Comparison of ENCODE assay signal across 8 cellular contexts in the genomic region with DNA sequence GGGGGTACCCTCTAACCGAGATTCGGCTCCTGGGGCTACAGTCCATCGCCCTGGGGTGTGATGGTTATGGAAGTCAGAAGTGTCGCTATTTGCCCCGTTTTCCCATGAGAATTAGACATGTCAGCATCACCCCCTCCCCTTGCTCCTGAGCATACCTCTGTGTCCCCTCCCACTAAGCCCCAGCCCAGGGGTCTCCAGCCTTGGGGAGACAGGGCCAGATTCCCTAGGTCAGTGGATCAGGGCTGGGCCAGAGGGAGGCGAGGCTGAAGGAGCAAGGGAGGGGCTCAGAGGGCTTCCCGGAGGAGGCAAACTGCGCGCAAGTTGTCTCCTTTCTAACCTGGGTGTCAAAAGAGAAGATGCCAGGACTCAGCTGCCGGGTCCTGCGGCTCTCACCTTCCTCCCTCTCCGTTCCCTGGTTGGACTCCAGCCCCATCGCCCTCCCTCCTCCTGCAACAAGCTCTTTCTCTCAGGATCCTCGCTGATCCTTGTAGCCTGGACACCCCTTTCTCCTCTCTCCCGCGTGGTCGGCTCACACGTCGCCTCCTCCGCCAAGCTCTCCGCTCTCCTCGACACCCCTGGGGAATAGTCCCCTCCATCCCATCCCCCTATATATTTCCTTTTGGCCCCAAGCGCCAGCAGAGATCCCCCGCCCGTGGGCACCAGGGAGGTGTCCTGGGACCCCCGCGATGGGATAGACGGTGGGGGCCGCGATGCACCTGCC. TPM values are rescaled to one million over a fixed set of nuclear protein-coding genes. Genes with fewer than 3 reads are reported as not detected.
DNase-seq lines count a peak whose midpoint lies in the region; ATAC-seq and TF ChIP-seq lines count a peak whose summit lies in the region.

No MANE protein-coding gene starts in this region.

- H3K4me1 ChIP-seq in endocrine pancreas (ENCODE audit: control insufficient read depth, insufficient read depth, low read length) (no peaks in the 10 kb centered on the region), psoas muscle (peaks cover 20% of the 10 kb centered on the region), mucosa of descending colon (ENCODE audit: low read depth) (peaks cover 26% of the 10 kb centered on the region)

- H3K36me3 ChIP-seq in GM06990 (ENCODE audit: control insufficient read depth, insufficient read depth, low read length) (no peaks in the 10 kb centered on the region), endocrine pancreas (ENCODE audit: control insufficient read depth, insufficient read depth, low read length) (no peaks in the 10 kb centered on the region), psoas muscle (ENCODE audit: insufficient read depth in 1 of 2, low read depth in 1 of 2) (no peaks in the 10 kb centered on the region), mucosa of descending colon (ENCODE audit: low read depth) (no peaks in the 10 kb centered on the region)

- DNase-seq in GM06990 (ENCODE audit: extremely low read depth, insufficient read length) (no peak), NCI-H69 (lab: John Stamatoyannopoulos, UW) (peak; percentile 54), psoas muscle (no peak), NCI-H82 (lab: John Stamatoyannopoulos, UW) (no peak), mucosa of descending colon (no peak)

- no peak overlapping the region for H3K27ac ChIP-seq in psoas muscle

- TF ChIP-seq CTCF in GM06990 (IDR thresholded peaks at IDR 0.05; ENCODE audit: insufficient read depth, low read length, poor library complexity, severe bottlenecking) (no peak), psoas muscle (IDR thresholded peaks at IDR 0.05) (no peak), mucosa of descending colon (IDR thresholded peaks at IDR 0.05) (no peak)

- intact Hi-C loops in psoas muscle (cut with DNase I) (no loop called here), mucosa of descending colon (cut with DNase I, micrococcal nuclease) (no loop called here)

- H3K27me3 ChIP-seq in GM06990 (replicated peaks; ENCODE audit: control insufficient read depth, insufficient read depth, low read length) (peaks cover 12% of the 10 kb centered on the region), endocrine pancreas (ENCODE audit: control insufficient read depth, insufficient read depth, low read length) (peaks cover 7% of the 10 kb centered on the region), psoas muscle (ENCODE audit: insufficient read depth in 3 of 3, low read length in 2 of 3) (peaks cover 0 to 86% (median 37%) of the 10 kb centered on the region in 3 donors)

- H3K9me3 ChIP-seq in endocrine pancreas (ENCODE audit: control insufficient read depth, low read length) (no peaks in the 10 kb centered on the region), psoas muscle (no peaks in the 10 kb centered on the region), mucosa of descending colon (no peaks in the 10 kb centered on the region)

- H3K9ac ChIP-seq in endocrine pancreas (ENCODE audit: control insufficient read depth, insufficient read depth, low read length), result peak overlapping the region; percentile 16

- peak in 1 of 4 donors; percentile 14 for ATAC-seq in psoas muscle
- ATAC-seq in HG02798 (IDR thresholded peaks at IDR 0.05; ENCODE audit: poor library complexity, unreplicated experiment), result no peak
- no peak for ATAC-seq in mucosa of descending colon
- ATAC-seq in GM21576 (IDR thresholded peaks at IDR 0.05; ENCODE audit: unreplicated experiment), result no peak

- 1% methylated on average over 25 to 30 of the region's 30 CpGs for whole genome bisulfite sequencing in psoas muscle, 3 donors

- H3K4me3 ChIP-seq in GM06990 (replicated peaks; ENCODE audit: low read depth, low read length) (0 out of 2 replicates have a peak overlapping the region, but pooled peaks have one; percentile 6), endocrine pancreas (ENCODE audit: control insufficient read depth, insufficient read depth, low read length) (no peak overlapping the region), psoas muscle (peak overlapping the region; percentile 56), mucosa of descending colon (no peak overlapping the region)

RNA-seq across cellular contexts. Expression of a gene that starts 0.5 kb away (rescaled TPM):
- total RNA-seq in psoas muscle, result 1 to 10 TPM in 3 of 4 donors, under 1 TPM in 1; 0.79 to 3.2 (median 2.6) TPM
- 1 to 10 TPM in 2 of 3 donors, under 1 TPM in 1; 0.85 to 4.8 (median 1.5) TPM for polyA plus RNA-seq in psoas muscle
- 10 to 100 TPM in 1 of 3 donors, 1 to 10 TPM in 1, under 1 TPM in 1; 0.93 to 10.5 (median 1.4) TPM for total RNA-seq in mucosa of descending colon

RNA-seq across cellular contexts. Expression of a gene that starts 5.6 kb away (rescaled TPM):
- 10 to 100 TPM in 3 of 4 donors, 1 to 10 TPM in 1; 8.3 to 20.2 (median 14.2) TPM for total RNA-seq in psoas muscle
- 10 to 100 TPM; 15.6 to 28.4 (median 19.3) TPM for polyA plus RNA-seq in psoas muscle
- total RNA-seq in mucosa of descending colon, result 1 to 10 TPM; 1.3 to 7.0 (median 6.6) TPM

RNA-seq across cellular contexts. Expression of a gene that starts 23.6 kb away (rescaled TPM):
- total RNA-seq in psoas muscle (100 to 1,000 TPM in 1 of 4 donors, 10 to 100 TPM in 3; 52.1 to 105 (median 92.0) TPM), mucosa of descending colon (10 to 100 TPM; 48.2 to 55.4 (median 49.3) TPM)
- 100 to 1,000 TPM in 1 of 3 donors, 10 to 100 TPM in 2; 67.7 to 105 (median 80.7) TPM for polyA plus RNA-seq in psoas muscle

RNA-seq across cellular contexts. Expression of a gene that starts 24.6 kb away (rescaled TPM):
- total RNA-seq in psoas muscle (1 to 10 TPM; 5.2 to 9.9 (median 7.0) TPM), mucosa of descending colon (10 to 100 TPM in 1 of 3 donors, 1 to 10 TPM in 2; 7.6 to 16.6 (median 8.9) TPM)
- 1 to 10 TPM; 3.1 to 4.1 (median 3.5) TPM for polyA plus RNA-seq in psoas muscle

RNA-seq across cellular contexts. Expression of a gene that starts 40.6 kb away (rescaled TPM):
- total RNA-seq in psoas muscle (1,000 to 10,000 TPM in 2 of 4 donors, 100 to 1,000 TPM in 2; 979 to 1,082 (median 1,028) TPM), mucosa of descending colon (100 to 1,000 TPM; 771 to 910 (median 811) TPM)
- polyA plus RNA-seq in psoas muscle, result 1,000 to 10,000 TPM in 2 of 3 donors, 100 to 1,000 TPM in 1; 877 to 1,553 (median 1,005) TPM

Comparison
In these comparisons a context has a peak if more than half of its experiments do, and no peak if none do; other contexts are left out.
1. H3K4me3 ChIP-seq: peak in GM06990 (single experiment) and psoas muscle (single experiment); none in endocrine pancreas (single experiment) and mucosa of descending colon (single experiment).